Comparison of ENCODE assay signal across 8 cellular contexts in the genomic region with DNA sequence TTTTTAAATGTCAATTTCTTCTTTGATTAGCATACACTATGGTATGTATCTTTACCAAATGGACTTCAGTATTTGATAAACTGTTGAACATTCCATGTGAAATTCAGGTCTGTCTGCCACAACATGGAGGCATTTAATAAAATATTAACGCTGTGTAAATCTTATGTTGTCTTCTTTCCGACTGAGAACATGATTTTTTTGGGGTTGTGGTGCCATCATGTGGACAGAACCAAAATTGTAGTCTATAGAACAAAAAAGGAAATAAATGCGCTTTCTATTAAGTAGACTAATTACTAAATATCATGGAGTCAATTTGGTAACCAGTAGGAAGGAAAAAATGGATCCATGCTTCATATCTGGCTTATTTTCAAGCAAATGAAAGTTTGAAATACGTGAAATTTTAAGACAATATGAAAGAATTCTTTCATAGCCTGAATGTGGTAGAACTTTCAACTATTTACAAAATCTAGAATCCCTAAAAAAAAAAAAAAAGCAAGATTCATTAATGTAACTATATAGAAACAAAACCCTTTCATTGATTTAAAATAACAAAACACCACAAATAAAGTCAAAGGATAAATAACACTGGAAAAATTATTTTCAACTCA. TPM values are rescaled to one million over a fixed set of nuclear protein-coding genes. Genes with fewer than 3 reads are reported as not detected.
DNase-seq lines count a peak whose midpoint lies in the region; ATAC-seq, FAIRE-seq and TF ChIP-seq lines count a peak whose summit lies in the region.

No MANE protein-coding gene starts in this region.

- DNase-seq in DMS114 treated with DMSO at 0.1 percent for 48 hours (lab: John Stamatoyannopoulos, UW; ENCODE audit: unreplicated experiment) (peak; percentile 9), NCI-H1694 (lab: John Stamatoyannopoulos, UW) (peak; percentile 29), foreskin fibroblast (peak; percentile 41 to 80), retina (peak; percentile 61), MG63 (no peak)
- peak; percentile 5 to 18 for DNase-seq in activated CD4-positive, alpha-beta T cell treated with anti-CD3 and anti-CD28 coated beads, Interleukin-2, amount 50 U/mL, for 48 hours

- ATAC-seq in GM18505 (IDR thresholded peaks at IDR 0.05; ENCODE audit: unreplicated experiment), result no peak

- TF ChIP-seq POLR2A in GM18505 (IDR thresholded peaks at IDR 0.05; ENCODE audit: borderline replicate concordance, extremely low read depth, insufficient read depth, insufficient read length), result no peak

- peak; percentile 23 for TF ChIP-seq CTCF in foreskin fibroblast (IDR thresholded peaks at IDR 0.05; ENCODE audit: low read depth, low read length)

- H3K36me3 ChIP-seq in MG63, result peaks cover 16% of the 10 kb centered on the region

- no peaks in the 10 kb centered on the region for H3K27me3 ChIP-seq in MG63

- H3K9me3 ChIP-seq in MG63, result no peaks in the 10 kb centered on the region

- H3K4me3 ChIP-seq in foreskin fibroblast (ENCODE audit: low read depth in 1 of 2, low read length in 2 of 2), result no peak overlapping the region
- H3K4me3 ChIP-seq in MG63, result no peak overlapping the region

- peak; percentile 98 for FAIRE-seq in A204.1 (lab: Jason Lieb, UNC)

RNA-seq across cellular contexts. Expression of a gene that starts 2.8 kb away (rescaled TPM):
- 445 and 575 TPM in 2 replicates for total RNA-seq in MG63 (2014; rRNA removed; shearing (Covaris generic); ENCODE audit: low replicate concordance)

RNA-seq across cellular contexts. Expression of a gene that starts 28.5 kb away (rescaled TPM):
- not detected in 2 replicates for total RNA-seq in MG63 (2014; rRNA removed; shearing (Covaris generic); ENCODE audit: low replicate concordance)
